In the genomic region with DNA sequence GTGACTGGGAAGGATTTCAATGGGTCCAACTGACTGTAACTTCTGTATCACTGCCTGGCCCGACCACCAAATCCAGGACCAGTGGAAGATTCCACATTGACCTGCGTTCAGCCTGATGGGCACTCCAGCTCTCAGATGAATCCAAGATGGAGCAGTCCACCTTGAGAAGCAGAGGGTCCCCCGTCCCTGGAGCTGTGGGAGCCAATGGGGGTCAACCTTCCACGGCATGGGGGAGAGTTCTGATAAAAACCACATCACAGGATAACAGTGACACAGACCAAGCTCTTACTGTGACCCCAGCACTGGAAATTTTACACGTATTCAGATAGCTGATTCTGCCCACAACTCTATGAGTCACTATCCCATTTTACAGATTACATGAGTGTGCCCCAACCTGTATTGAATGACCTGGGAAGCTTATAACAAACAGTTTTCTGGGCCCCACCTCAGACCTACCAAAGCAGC, we compare ENCODE assay signal across 14 cellular contexts. TPM values are rescaled to one million over a fixed set of nuclear protein-coding genes. Genes with fewer than 3 reads are reported as not detected.
DNase-seq lines count a peak whose midpoint lies in the region; ATAC-seq, FAIRE-seq and TF ChIP-seq lines count a peak whose summit lies in the region.
"Had no signal": no experiment of that assay in that cellular context is flagged by ENCODE, and none has a peak within 500 bp of the region (broad histone marks: within the 10 kb centered on the region; RNA-seq: fewer than 3 reads in every experiment).

No MANE protein-coding gene starts in this region.

- 20% methylated on average over 5 of the region's 5 CpGs for WGBS in GM12878 (ENCODE audit: insufficient coverage, insufficient replicate concordance, low lambda C conversion rate, missing lambda C conversion rate)
- WGBS in transverse colon (ENCODE audit: low coverage in 1 of 2), 2 donors: 65% methylated on average over 5 of the region's 5 CpGs; no CpG with 5 or more reads in 1 of the 2 donors

- no peaks in the 10 kb centered on the region for H3K36me3 ChIP-seq in GM12878 (ENCODE audit: control insufficient read depth in 2 of 2, insufficient read depth in 2 of 2, low read length in 1 of 2)
- H3K36me3 ChIP-seq in muscle layer of duodenum (ENCODE audit: control insufficient read depth in 1 of 2, insufficient read depth in 2 of 2, low read length in 2 of 2): peaks cover 12 to 16% of the 10 kb centered on the region in 2 donors
- H3K36me3 ChIP-seq in transverse colon: no peaks in the 10 kb centered on the region

- CTCF ChIA-PET in GM12878 (lab: Yijun Ruan, JAX): interaction anchor here (1.0 to 1.1 kb wide), 2 partner anchors 14 to 33 kb away, joined by 3 to 4 read pairs; no protein-coding TSS in a partner anchor

- no TSS peak for BruUV-seq in GM12878 (replicated peaks; lab: Mats Ljungman, UMichigan)

- TF ChIP-seq POLR2A in GM12878 (IDR thresholded peaks at IDR 0.05; ENCODE audit: low read depth, low read length) (no peak), transverse colon (IDR thresholded peaks at IDR 0.05) (no peak)

- H3K4me1 ChIP-seq in GM12878 (ENCODE audit: control insufficient read depth, insufficient read depth, low read length) (no peaks in the 10 kb centered on the region), muscle layer of duodenum (ENCODE audit: control insufficient read depth in 1 of 2, insufficient read depth in 2 of 2, low read length in 2 of 2) (peaks cover 44 to 91% of the 10 kb centered on the region in 2 donors), transverse colon (peaks cover 32 to 78% (median 64%) of the 10 kb centered on the region in 4 donors)

- POLR2A ChIA-PET in GM12878 (lab: Charles Lee): no interaction called here

- H3K9ac ChIP-seq in GM12878 (ENCODE audit: control insufficient read depth, insufficient read depth, low read length): no peak overlapping the region

- H3K27me3 ChIP-seq in GM12878 (replicated peaks in 1 of 2; ENCODE audit: control insufficient read depth in 2 of 2, insufficient read depth in 2 of 2, low read length in 1 of 2): no peaks in the 10 kb centered on the region; a peak in 1 of 4 replicates
- H3K27me3 ChIP-seq in muscle layer of duodenum (ENCODE audit: low read depth, low read length): no peaks in the 10 kb centered on the region
- H3K27me3 ChIP-seq in transverse colon: no peaks in the 10 kb centered on the region

- no peak for FAIRE-seq in GM12878 (lab: Jason Lieb, UNC)

- TF ChIP-seq CTCF in GM12878 (IDR thresholded peaks at IDR 0.05 in 2 of 3, conservative IDR thresholded peaks at IDR 0.05 in 1 of 3; ENCODE audit: control insufficient read depth in 2 of 3, extremely low read depth in 1 of 3, insufficient read depth in 1 of 3, low read depth in 3 of 3, low read length in 3 of 3) (no peak), transverse colon (IDR thresholded peaks at IDR 0.05) (no peak)

- H4K20me1 ChIP-seq in GM12878 (ENCODE audit: control insufficient read depth, insufficient read depth): no peaks in the 10 kb centered on the region

- intact Hi-C loops in GM12878 (cut with micrococcal nuclease; ENCODE audit: unreplicated experiment): no loop called here
- intact Hi-C loops in transverse colon (cut with DNase I; ENCODE audit: low total_unique reads): no loop called here

- H3K9me3 ChIP-seq in GM12878 (replicated peaks; ENCODE audit: control insufficient read depth, insufficient read depth, low read length): no peaks in the 10 kb centered on the region
- H3K9me3 ChIP-seq in muscle layer of duodenum (ENCODE audit: control insufficient read depth in 1 of 2, low read length in 2 of 2): no peaks in the 10 kb centered on the region
- H3K9me3 ChIP-seq in transverse colon: no peaks in the 10 kb centered on the region

- in situ Hi-C loops in GM12878 (cut with MboI) (no loop called here), transverse colon (cut with MboI; ENCODE audit: low pct_ligation_motif_present in 1 of 4, low pct_unique_long_range_greater_than_20kb in 1 of 4, low sequenced_read_pairs in 3 of 4) (no loop called here)

- SMC1A ChIA-PET in GM12878 (lab: Charles Lee; ENCODE audit: uncharacterized antibody, unreplicated experiment): interaction anchor here (1.9 kb wide), 1 partner anchor 34 kb away, joined by 5 read pairs; no protein-coding TSS in a partner anchor

- no peak for TF ChIP-seq EP300 in GM12878 (IDR thresholded peaks at IDR 0.05; ENCODE audit: borderline replicate concordance in 1 of 2, control insufficient read depth in 1 of 2, low read depth in 2 of 2, low read length in 2 of 2)
- TF ChIP-seq EP300 in transverse colon (IDR thresholded peaks at IDR 0.05; ENCODE audit: low read depth): no peak

- H3K4me3 ChIP-seq in GM12878 (no peak overlapping the region), muscle layer of duodenum (ENCODE audit: low read depth in 1 of 2, low read length in 2 of 2) (no peak overlapping the region), transverse colon (no peak overlapping the region)

- no peaks in the 10 kb centered on the region for H3K79me2 ChIP-seq in GM12878 (ENCODE audit: control insufficient read depth, insufficient read depth, low read length)

- H2AFZ ChIP-seq in GM12878 (ENCODE audit: control insufficient read depth, low read depth, low read length): no peak overlapping the region

- H3K27ac ChIP-seq in GM12878 (ENCODE audit: control insufficient read depth, insufficient read depth): no peak overlapping the region
- H3K27ac ChIP-seq in muscle layer of duodenum (ENCODE audit: low read length): peak overlapping the region; percentile 77
- peak overlapping the region; percentile 85 to 97 (median 89) for H3K27ac ChIP-seq in transverse colon

- peak; percentile 25; the same call in 1 of the 3 replicates for ATAC-seq in GM12878
- ATAC-seq in HG03095 (IDR thresholded peaks at IDR 0.05; ENCODE audit: unreplicated experiment): no peak
- ATAC-seq in GM18907 (IDR thresholded peaks at IDR 0.05; ENCODE audit: unreplicated experiment): no peak
- no peak for ATAC-seq in GM18502 (IDR thresholded peaks at IDR 0.05; ENCODE audit: poor library complexity, unreplicated experiment)

- no peak for TF ChIP-seq RAD21 in GM12878 (IDR thresholded peaks at IDR 0.05; ENCODE audit: insufficient read depth, low read depth, low read length)

- peak; percentile 10 for DNase-seq in activated naive CD4-positive, alpha-beta T cell treated with Interleukin-2 at 50 U/mL for 16 hours
- no peak for DNase-seq in activated naive CD4-positive, alpha-beta T cell treated with anti-CD3 and anti-CD28 coated beads, Interleukin-2, amount 50 U/mL, for 16 hours
- DNase-seq in GM12878 (ENCODE audit: low read depth, low spot score) (no peak), transverse colon (no peak)
- DNase-seq: AML-193, amygdala, MM.1S, NCI-H82, nucleus accumbens, T1000 had no signal

- RAD21 ChIA-PET in GM12878 (lab: Charles Lee; ENCODE audit: unreplicated experiment): no interaction called here

- no peak overlapping the region for H3K4me2 ChIP-seq in GM12878 (ENCODE audit: control insufficient read depth, insufficient read depth)

TF ChIP-seq in GM12878, 131 proteins besides CTCF, POLR2A, EP300 and RAD21:
- TF ChIP-seq FOS (IDR thresholded peaks at IDR 0.05; ENCODE audit: borderline replicate concordance, extremely low read depth, insufficient read length) (no peak), HDAC6 (IDR thresholded peaks at IDR 0.05; ENCODE audit: unreplicated experiment) (no peak)
TF ChIP-seq in GM12878: peak in this region for 0.

RNA-seq across cellular contexts. Expression of a gene that starts 11.2 kb away (rescaled TPM):
- 0.51 and 0.54 TPM in 2 replicates for total RNA-seq in GM12878 (2013; cell fraction: nucleolus; rRNA removed)
- not detected in 2 replicates for total RNA-seq in GM12878 (2014; rRNA removed)
- total RNA-seq in GM12878 (2014; rRNA removed; fragmentation: Illumina TruSeq; extraction: Trizol): 0.04 and 0.05 TPM in 2 replicates
- 0.24 and 0.62 TPM in 2 replicates for total RNA-seq in GM12878 (2021)
- polyA plus RNA-seq in GM12878 (2011; ENCODE audit: low read depth): 0.09 TPM
- polyA plus RNA-seq in GM12878 (2011; rRNA removed): 0.16 and 0.34 TPM in 2 replicates
- polyA plus RNA-seq in GM12878 (2011; cell fraction: cytosol; rRNA removed): 0.38 and 0.45 TPM in 2 replicates
- polyA plus RNA-seq in GM12878 (2011; cell fraction: nucleus; rRNA removed): 0.37 and 0.39 TPM in 2 replicates
- polyA plus RNA-seq in GM12878 (2012): 0.11 and 0.16 TPM in 2 replicates
- polyA plus RNA-seq in GM12878 (2014; fragmentation: Illumina TruSeq; extraction: Trizol): 0.03 and 0.04 TPM in 2 replicates
- polyA plus RNA-seq in GM12878 (2014; fragmentation: Nextera tagmentation; extraction: Ambion mirVana): under 1 TPM in 1 of 2 experiments, not detected in 1; 0.02 TPM
- 0.04 TPM in 2 replicates for polyA plus RNA-seq in GM12878 (2014; rRNA removed)
- not detected for polyA plus RNA-seq in GM12878 (2016; fragmentation: Nextera tagmentation; extraction: Ambion mirVana)
- polyA minus RNA-seq in GM12878 (2011; rRNA and poly(A)+ RNA removed): 0.22 and 0.57 TPM in 2 replicates
- polyA minus RNA-seq in GM12878 (2011; cell fraction: cytosol; rRNA and poly(A)+ RNA removed): 0.27 and 0.31 TPM in 2 replicates
- polyA minus RNA-seq in GM12878 (2011; cell fraction: nucleus; rRNA and poly(A)+ RNA removed): 0.24 and 0.29 TPM in 2 replicates
- total RNA-seq in transverse colon: 10 to 100 TPM; 15.6 to 41.1 (median 22.5) TPM

Comparison
In these comparisons a context has a peak if more than half of its experiments do, and no peak if none do; other contexts are left out.
1. RNA of a gene that starts 11.2 kb away (total RNA-seq): 15.6 to 41.1 TPM in transverse colon; 0.04 to 0.62 TPM in GM12878; every median in the first group is over 10 times any median in the second.